In the genomic region with DNA sequence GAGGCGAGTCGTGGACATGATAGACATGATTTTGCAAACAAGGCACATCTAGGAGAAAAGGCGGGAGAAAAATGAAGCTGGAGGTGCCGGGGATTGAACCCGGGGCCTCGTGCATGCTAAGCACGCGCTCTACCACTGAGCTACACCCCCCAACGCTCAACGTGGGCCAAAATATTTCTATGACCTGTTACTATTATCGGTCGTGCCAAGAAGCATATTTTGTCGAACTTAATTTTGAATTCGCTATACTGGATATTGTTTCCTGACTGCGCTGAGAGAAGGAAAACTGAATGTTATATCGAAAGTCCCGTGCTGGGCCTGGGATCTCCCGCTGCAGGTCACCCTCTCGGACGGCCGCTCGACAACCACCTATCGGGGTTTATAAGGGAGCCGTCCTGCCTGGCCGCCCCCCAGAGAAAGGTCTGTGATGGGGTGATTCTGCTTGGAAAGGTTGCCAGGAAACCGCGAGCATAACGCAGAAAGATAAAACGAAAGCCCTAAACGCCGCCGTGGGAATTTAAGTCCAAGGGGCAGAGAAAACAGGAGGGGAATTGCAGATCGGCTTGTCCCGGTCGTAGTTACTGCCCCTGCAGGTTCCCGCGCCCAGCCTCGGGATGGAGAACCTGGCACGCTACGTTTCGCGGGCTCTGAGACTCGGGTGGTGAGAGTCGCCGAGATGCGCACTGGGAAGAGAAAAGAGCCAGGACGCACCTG, we compare ENCODE assay signal across 8 cellular contexts.
DNase-seq lines count a peak whose midpoint lies in the region; ATAC-seq and TF ChIP-seq lines count a peak whose summit lies in the region.

No MANE protein-coding gene starts in this region.

- H3K4me3 ChIP-seq in Caco-2 (ENCODE audit: low read depth, low read length): peak overlapping the region; percentile 81

- H3K4me3 Mint-ChIP-seq in Caco-2 (ENCODE audit: unreplicated experiment): peak overlapping the region; percentile 79
- H3K4me3 Mint-ChIP-seq in activated CD4-positive, alpha-beta T cell treated with anti-CD3 and anti-CD28 coated beads for 36 hours: peak overlapping the region; percentile 74

- H3K27ac Mint-ChIP-seq in Caco-2 (ENCODE audit: unreplicated experiment): peak overlapping the region; percentile 96
- H3K27ac Mint-ChIP-seq in activated CD4-positive, alpha-beta T cell treated with anti-CD3 and anti-CD28 coated beads for 36 hours: peak overlapping the region; percentile 78

- no peaks in the 10 kb centered on the region for H3K27me3 ChIP-seq in Caco-2 (replicated peaks; ENCODE audit: control insufficient read depth, insufficient read depth, low read length)

- no peaks in the 10 kb centered on the region for H3K9me3 ChIP-seq in Caco-2

- H3K4me1 Mint-ChIP-seq in Caco-2 (ENCODE audit: low read depth, unreplicated experiment): peaks cover 20% of the 10 kb centered on the region
- peaks cover 36% of the 10 kb centered on the region for H3K4me1 Mint-ChIP-seq in activated CD4-positive, alpha-beta T cell treated with anti-CD3 and anti-CD28 coated beads for 36 hours

- no peaks in the 10 kb centered on the region for H3K27me3 Mint-ChIP-seq in Caco-2 (ENCODE audit: insufficient read depth, unreplicated experiment)
- peaks cover 1% of the 10 kb centered on the region for H3K27me3 Mint-ChIP-seq in activated CD4-positive, alpha-beta T cell treated with anti-CD3 and anti-CD28 coated beads for 36 hours

- H3K36me3 Mint-ChIP-seq in Caco-2 (ENCODE audit: insufficient read depth, unreplicated experiment): peaks cover 46% of the 10 kb centered on the region
- H3K36me3 Mint-ChIP-seq in activated CD4-positive, alpha-beta T cell treated with anti-CD3 and anti-CD28 coated beads for 36 hours (ENCODE audit: low read depth): peaks cover 6% of the 10 kb centered on the region

- no TSS peak for BruUV-seq in Caco-2 (replicated peaks; lab: Mats Ljungman, UMichigan)

- H3K9me3 Mint-ChIP-seq in Caco-2 (ENCODE audit: unreplicated experiment): no peaks in the 10 kb centered on the region
- peaks cover 9% of the 10 kb centered on the region for H3K9me3 Mint-ChIP-seq in activated CD4-positive, alpha-beta T cell treated with anti-CD3 and anti-CD28 coated beads for 36 hours (ENCODE audit: low read depth)

- DNase-seq in Caco-2: peak; percentile 85 to 87
- DNase-seq in NCI-H446 treated with DMSO at 0.1 percent for 48 hours (lab: John Stamatoyannopoulos, UW): peak; percentile 64
- DNase-seq in activated CD4-positive, alpha-beta T cell treated with anti-CD3 and anti-CD28 coated beads for 36 hours: peak; percentile 88
- peak; percentile 39 to 79 for DNase-seq in left colon
- DNase-seq in stimulated activated CD4-positive, alpha-beta T cell treated with anti-CD3 and anti-CD28 coated beads, Interleukin-1b, Interleukin-23, amount 100 ng/mL, for 1 hour (ENCODE audit: low read depth in 2 of 2): peak; percentile 78 to 83
- DNase-seq in HPDE6-E6E7 (ENCODE audit: extremely low spot score): no peak

- no peak for TF ChIP-seq CTCF in Caco-2 (IDR thresholded peaks at IDR 0.05; ENCODE audit: insufficient read depth in 1 of 2, low read depth in 1 of 2, low read length in 1 of 2, severe bottlenecking in 1 of 2, unreplicated experiment in 1 of 2)

- POLR2A ChIA-PET in Caco-2 (lab: Charles Lee): interaction anchor here (0.7 kb wide), 1 partner anchor 88 kb away, joined by 3 read pairs; no protein-coding TSS in a partner anchor
- POLR2A ChIA-PET in activated CD4-positive, alpha-beta T cell treated with anti-CD3 and anti-CD28 coated beads for 36 hours (lab: Charles Lee): interaction anchor here (0.7 to 1.9 kb wide), 6 partner anchors 21 to 970 kb away, joined by 3 to 6 read pairs (median 4); a partner anchor contains a TSS

- H3K36me3 ChIP-seq in Caco-2 (ENCODE audit: control insufficient read depth, insufficient read depth, low read length): no peaks in the 10 kb centered on the region

- CTCF ChIA-PET in Caco-2 (lab: Charles Lee): interaction anchor here (0.7 to 1.3 kb wide), 6 partner anchors 14 to 1695 kb away, joined by 3 to 10 read pairs (median 4); no protein-coding TSS in a partner anchor
- CTCF ChIA-PET in activated CD4-positive, alpha-beta T cell treated with anti-CD3 and anti-CD28 coated beads for 36 hours (lab: Charles Lee): interaction anchor here (0.8 to 7.8 kb wide), 6 partner anchors 21 to 152 kb away, joined by 3 to 69 read pairs (median 8); no protein-coding TSS in a partner anchor

- intact Hi-C loops in Caco-2 (cut with micrococcal nuclease; ENCODE audit: unreplicated experiment): loop anchor here (1.0 to 10.0 kb wide), 5 partner anchors 25 to 1729 kb away; a partner anchor contains a TSS
- intact Hi-C loops in activated CD4-positive, alpha-beta T cell treated with anti-CD3 and anti-CD28 coated beads for 36 hours (cut with DNase I, micrococcal nuclease): loop anchor here (1.0 to 10.0 kb wide), 12 partner anchors 24 to 1729 kb away; a partner anchor contains a TSS
- intact Hi-C loops in left colon (cut with DNase I, micrococcal nuclease): no loop called here

- peak overlapping the region; percentile 81 for H3K27ac ChIP-seq in cingulate gyrus (ENCODE audit: low read depth, low read length)

- H3K4me1 ChIP-seq in Caco-2: peaks cover 11% of the 10 kb centered on the region

- peak; percentile 38 for ATAC-seq in HG02642 (IDR thresholded peaks at IDR 0.05; ENCODE audit: poor library complexity, unreplicated experiment)
- peak; percentile 45 for ATAC-seq in activated CD4-positive, alpha-beta T cell treated with anti-CD3 and anti-CD28 coated beads for 36 hours
- ATAC-seq in left colon: peak; percentile 60

Comparison
In these comparisons a context has a peak if more than half of its experiments do, and no peak if none do; other contexts are left out.
1. intact Hi-C loops: an anchor here in Caco-2 (1.0 to 10.0 kb wide) and activated CD4-positive, alpha-beta T cell treated with anti-CD3 and anti-CD28 coated beads for 36 hours (1.0 to 10.0 kb wide); none called in left colon.